ENCODE assay signal across 27 cellular contexts in genomic region chr1:3152143-3152542, GRCh38.
"Had no signal": no experiment of that assay in that cellular context is flagged by ENCODE, and none has a peak within 500 bp of the region (broad histone marks: within the 10 kb centered on the region; RNA-seq: fewer than 3 reads in every experiment).

No MANE protein-coding gene starts in this region.

- H3K4me1 ChIP-seq: colonic mucosa had no signal

- ATAC-seq: activated CD8-positive, alpha-beta T cell treated with anti-CD3 and anti-CD28 coated beads for 36 hours; activated T-cell treated with anti-CD3 and anti-CD28 coated beads, Interleukin-2, amount 50 U/mL, for 4 hours; activated T-helper 17 cell treated with anti-CD3 and anti-CD28 coated beads, Interleukin-2, amount 50 U/mL, for 72 hours; esophagus mucosa; T-helper 17 cell; WTC11 had no signal

- H3K27ac ChIP-seq: colonic mucosa, heart left ventricle, VCaP had no signal

- H3K36me3 Mint-ChIP-seq: activated naive CD8-positive, alpha-beta T cell; WTC11 had no signal

- H3K9me3 ChIP-seq: colonic mucosa, heart left ventricle had no signal

- H3K4me3 Mint-ChIP-seq: activated CD4-positive, alpha-beta T cell treated with anti-CD3 and anti-CD28 coated beads, Interleukin-2, amount 10 ng/mL, durations not matched to agents 7 days and 5 days; activated CD8-positive, alpha-beta T cell treated with anti-CD3 and anti-CD28 coated beads for 36 hours; activated naive CD8-positive, alpha-beta T cell; activated T-cell treated with anti-CD3 and anti-CD28 coated beads, Interleukin-2, amount 50 U/mL, for 4 hours; activated T-helper 17 cell treated with anti-CD3 and anti-CD28 coated beads, Interleukin-2, amount 50 U/mL, for 72 hours; endodermal cell; T-helper 17 cell; WTC11 had no signal

- H3K9me3 Mint-ChIP-seq: activated CD4-positive, alpha-beta T cell treated with anti-CD3 and anti-CD28 coated beads, Interleukin-2, amount 10 ng/mL, durations not matched to agents 7 days and 5 days; activated CD8-positive, alpha-beta T cell treated with anti-CD3 and anti-CD28 coated beads for 36 hours; activated T-cell treated with anti-CD3 and anti-CD28 coated beads, Interleukin-2, amount 50 U/mL, for 4 hours; activated T-helper 17 cell treated with anti-CD3 and anti-CD28 coated beads, Interleukin-2, amount 50 U/mL, for 72 hours; endodermal cell; WTC11 had no signal

- H3K4me3 ChIP-seq: colonic mucosa, heart left ventricle had no signal

- H3K4me1 Mint-ChIP-seq: activated CD4-positive, alpha-beta T cell treated with anti-CD3 and anti-CD28 coated beads, Interleukin-2, amount 10 ng/mL, durations not matched to agents 7 days and 5 days; activated T-helper 17 cell treated with anti-CD3 and anti-CD28 coated beads, Interleukin-2, amount 50 U/mL, for 72 hours; endodermal cell; T-helper 17 cell; WTC11 had no signal

- DNase-seq: activated CD4-positive, alpha-beta T cell treated with anti-CD3 and anti-CD28 coated beads for 1 hour; activated CD4-positive, alpha-beta T cell treated with anti-CD3 and anti-CD28 coated beads for 4 hours; activated CD4-positive, alpha-beta T cell treated with anti-CD3 and anti-CD28 coated beads, Interleukin-2, amount 10 ng/mL, durations not matched to agents 7 days and 5 days; activated CD4-positive, alpha-beta T cell treated with anti-CD3 and anti-CD28 coated beads, Interleukin-2, amount 50 U/mL, for 48 hours; activated CD8-positive, alpha-beta memory T cell treated with anti-CD3 and anti-CD28 coated beads for 24 hours; activated CD8-positive, alpha-beta T cell treated with anti-CD3 and anti-CD28 coated beads for 36 hours; activated effector memory CD4-positive, alpha-beta T cell treated with Interleukin-2 at 50 U/mL for 16 hours; activated gamma-delta T cell treated with Interleukin-2 at 50 U/mL for 16 hours; activated naive CD4-positive, alpha-beta T cell treated with anti-CD3 and anti-CD28 coated beads, Interleukin-2, amount 50 U/mL, for 16 hours; activated naive CD4-positive, alpha-beta T cell treated with Interleukin-2 at 50 U/mL for 16 hours; activated T-cell treated with anti-CD3 and anti-CD28 coated beads, Interleukin-2, amount 50 U/mL, for 4 hours; amniotic stem cell; central memory CD4-positive, alpha-beta T cell; cerebellar nuclear complex; colonic mucosa; effector memory CD4-positive, alpha-beta T cell; endodermal cell; foreskin fibroblast; glutamatergic neuron; heart left ventricle; T-helper 1 cell; T-helper 17 cell had no signal

- H3K27me3 ChIP-seq: colonic mucosa had no signal

- H3K36me3 ChIP-seq: colonic mucosa, heart left ventricle had no signal

- H3K27ac Mint-ChIP-seq: activated CD4-positive, alpha-beta T cell treated with anti-CD3 and anti-CD28 coated beads, Interleukin-2, amount 10 ng/mL, durations not matched to agents 7 days and 5 days; activated CD8-positive, alpha-beta T cell treated with anti-CD3 and anti-CD28 coated beads for 36 hours; activated naive CD8-positive, alpha-beta T cell; activated T-helper 17 cell treated with anti-CD3 and anti-CD28 coated beads, Interleukin-2, amount 50 U/mL, for 72 hours; endodermal cell; T-helper 17 cell; WTC11 had no signal
